ENCODE assay signal across 8 cellular contexts in the genomic region with DNA sequence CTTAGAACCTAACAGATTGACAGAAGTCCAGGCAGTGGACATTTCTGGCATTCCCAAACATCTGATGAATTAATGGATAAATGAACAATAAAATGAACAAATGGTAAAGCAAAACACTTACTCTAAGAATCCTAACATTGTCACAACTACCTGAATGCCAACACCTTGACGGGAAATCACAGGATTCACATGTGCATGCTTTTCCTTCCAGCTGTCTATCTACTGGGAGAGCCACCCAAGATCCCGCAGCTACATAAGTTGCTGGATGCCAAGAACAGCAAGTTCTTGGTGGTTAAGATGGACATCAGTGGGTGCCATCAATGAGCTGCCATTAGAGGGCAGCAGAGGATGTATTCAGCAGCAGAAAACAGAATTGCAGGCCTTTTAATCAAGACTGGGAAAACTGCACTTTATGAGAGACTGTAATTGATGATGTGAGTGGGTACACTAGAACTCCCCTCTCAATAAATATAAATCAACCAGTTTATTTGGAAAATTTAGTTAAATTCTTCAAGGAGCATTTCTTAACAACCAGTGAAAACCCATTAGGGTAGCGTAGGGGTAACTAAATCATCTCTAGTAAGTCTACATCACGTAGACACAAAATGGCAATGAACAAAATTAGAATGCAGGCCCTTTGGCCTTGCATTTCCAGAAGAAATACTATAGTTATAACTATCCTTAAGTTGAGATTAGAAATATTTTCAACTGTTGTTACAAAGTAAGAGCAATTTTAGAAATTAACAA. TPM values are rescaled to one million over a fixed set of nuclear protein-coding genes. Genes with fewer than 3 reads are reported as not detected.
A peak's percentile ranks its signal among the peaks of the same experiment; 100 is the strongest.
DNase-seq lines count a peak whose midpoint lies in the region; ATAC-seq, FAIRE-seq and TF ChIP-seq lines count a peak whose summit lies in the region.

No MANE protein-coding gene starts in this region.

- no peaks in the 10 kb centered on the region for H3K27me3 ChIP-seq in AG04450 (ENCODE audit: control insufficient read depth, insufficient read depth, low read length)
- no peaks in the 10 kb centered on the region for H3K27me3 ChIP-seq in H1 (replicated peaks in 1 of 4; ENCODE audit: control insufficient read depth in 3 of 4, extremely low read depth in 1 of 4, insufficient read depth in 3 of 4, low read length in 3 of 4)
- H3K27me3 ChIP-seq in mesenchymal stem cell (ENCODE audit: control insufficient read depth in 1 of 2, insufficient read depth in 1 of 2, low read length in 2 of 2): no peaks in the 10 kb centered on the region

- H3K4ac ChIP-seq in H1 (replicated peaks; ENCODE audit: insufficient read length, low read depth, low read length) (no peak overlapping the region), mesenchymal stem cell (ENCODE audit: low read depth in 1 of 2, low read length in 2 of 2) (no peak overlapping the region)

- H3K27ac ChIP-seq in AG04450 (ENCODE audit: low read depth, low read length) (no peak overlapping the region), H1 (ENCODE audit: low read depth, low read length) (no peak overlapping the region), mesenchymal stem cell (ENCODE audit: low read length, poor library complexity, severe bottlenecking) (no peak overlapping the region)

- H3K36me3 ChIP-seq in H1 (ENCODE audit: control insufficient read depth in 2 of 4, insufficient read depth in 4 of 4, low read length in 3 of 4) (no peaks in the 10 kb centered on the region; a peak in 1 of 8 replicates), mesenchymal stem cell (ENCODE audit: control insufficient read depth in 1 of 2, insufficient read depth in 2 of 2, low read depth in 1 of 2, low read length in 2 of 2) (no peaks in the 10 kb centered on the region)

- H3K56ac ChIP-seq in H1 (replicated peaks; ENCODE audit: insufficient read length, low read depth, low read length): no peak overlapping the region

- no peak overlapping the region for H2AK5ac ChIP-seq in H1 (ENCODE audit: low read depth, low read length)
- no peak overlapping the region for H2AK5ac ChIP-seq in mesenchymal stem cell (ENCODE audit: low read length, severe bottlenecking)

- no peak overlapping the region for H2BK5ac ChIP-seq in H1 (ENCODE audit: low read depth, low read length)
- H2BK5ac ChIP-seq in mesenchymal stem cell (ENCODE audit: low read depth, low read length, poor library complexity, severe bottlenecking): no peak overlapping the region

- ATAC-seq in GM18508 (IDR thresholded peaks at IDR 0.05; ENCODE audit: insufficient read depth, unreplicated experiment): peak; percentile 76
- peak; percentile 92 for ATAC-seq in HG03066 (IDR thresholded peaks at IDR 0.05; ENCODE audit: low read depth, unreplicated experiment)

- no peak for TF ChIP-seq POLR2A in H1 (IDR thresholded peaks at IDR 0.05; ENCODE audit: control extremely low read depth in 1 of 2, low read depth in 2 of 2, low read length in 2 of 2)

- peak; percentile 96 for TF ChIP-seq CTCF in AG04450 (IDR thresholded peaks at IDR 0.05; ENCODE audit: low read depth, low read length)
- peak; percentile 44 to 90 (median 84) for TF ChIP-seq CTCF in H1 (IDR thresholded peaks at IDR 0.05; ENCODE audit: control extremely low read depth in 1 of 3, insufficient read depth in 1 of 3, low read depth in 1 of 3, low read length in 3 of 3)

- H2BK20ac ChIP-seq in H1 (ENCODE audit: low read length): no peak overlapping the region

- H3K9me3 ChIP-seq in AG04450 (ENCODE audit: control insufficient read depth, insufficient read depth, low read length) (no peaks in the 10 kb centered on the region), H1 (ENCODE audit: insufficient read depth in 2 of 2, low read depth in 1 of 2, low read length in 1 of 2) (no peaks in the 10 kb centered on the region), mesenchymal stem cell (ENCODE audit: control insufficient read depth, low read length) (no peaks in the 10 kb centered on the region)

- 0 out of 4 replicates have a peak, but pooled peaks cover 0 to 5% of the 10 kb centered on the region in 2 experiments for H3K79me2 ChIP-seq in H1 (ENCODE audit: control insufficient read depth in 1 of 2, insufficient read depth in 2 of 2, low read length in 2 of 2)

- H3K79me1 ChIP-seq in H1 (ENCODE audit: low read depth, low read length): no peaks in the 10 kb centered on the region
- H3K79me1 ChIP-seq in mesenchymal stem cell (replicated peaks; ENCODE audit: low read length, poor library complexity, severe bottlenecking): peaks cover 10% of the 10 kb centered on the region

- H3K9ac ChIP-seq in H1 (replicated peaks in 1 of 4; ENCODE audit: extremely low read depth in 1 of 4, low read depth in 3 of 4, low read length in 3 of 4) (no peak overlapping the region), mesenchymal stem cell (ENCODE audit: low read length) (peak overlapping the region; percentile 0)

- H3K14ac ChIP-seq in H1 (ENCODE audit: insufficient read length) (no peak overlapping the region), mesenchymal stem cell (ENCODE audit: low read length in 2 of 2) (no peak overlapping the region)

- H3K18ac ChIP-seq in H1 (ENCODE audit: extremely low read depth, low read length): no peak overlapping the region
- no peak overlapping the region for H3K18ac ChIP-seq in mesenchymal stem cell (ENCODE audit: low read depth in 1 of 2, low read length in 2 of 2)

- H2BK12ac ChIP-seq in H1 (ENCODE audit: low read depth, low read length) (no peak overlapping the region), mesenchymal stem cell (ENCODE audit: low read length in 2 of 2) (no peak overlapping the region)

- H2BK120ac ChIP-seq in H1 (replicated peaks; ENCODE audit: low read depth, low read length): no peak overlapping the region
- no peak overlapping the region for H2BK120ac ChIP-seq in mesenchymal stem cell (ENCODE audit: low read depth, low read length)

- CTCF ChIA-PET in AG04450 (lab: Charles Lee): interaction anchor here (0.6 to 2.5 kb wide), 30 partner anchors 9 to 530 kb away, joined by 3 to 12 read pairs (median 4); no protein-coding TSS in a partner anchor
- CTCF ChIA-PET in H1 (lab: Charles Lee; ENCODE audit: partially characterized antibody): interaction anchor here (0.6 to 1.5 kb wide), 20 partner anchors 11 to 531 kb away, joined by 3 to 12 read pairs (median 3); no protein-coding TSS in a partner anchor

- no peak overlapping the region for H3K4me2 ChIP-seq in H1 (ENCODE audit: insufficient read depth in 1 of 2, low read depth in 2 of 2, low read length in 2 of 2)
- H3K4me2 ChIP-seq in mesenchymal stem cell (ENCODE audit: low read length, poor library complexity, severe bottlenecking): no peak overlapping the region

- H4K5ac ChIP-seq in H1 (ENCODE audit: insufficient read length, low read depth, low read length): no peak overlapping the region

- DNase-seq in AG04450 (ENCODE audit: low read depth, low spot score): peak; percentile 71
- DNase-seq in NCI-H2227 treated with DMSO at 0.1 percent for 48 hours (lab: John Stamatoyannopoulos, UW): peak; percentile 69
- DNase-seq in activated CD4-positive, alpha-beta T cell treated with anti-CD3 and anti-CD28 coated beads for 4 hours: peak; percentile 22 to 44
- DNase-seq in H1 (ENCODE audit: low read depth in 1 of 2, low spot score in 2 of 2): peak in 1 of 2 experiments; percentile 50
- peak; percentile 78 for DNase-seq in mesenchymal stem cell
- peak; percentile 2 to 15 for DNase-seq in stimulated activated CD8-positive, alpha-beta memory T cell treated with anti-CD3 and anti-CD28 coated beads, Interleukin-4, amount 100 ng/mL, for 4 hours (ENCODE audit: low read depth in 2 of 2, low spot score in 1 of 2)

- H3K4me3 ChIP-seq in AG04450 (ENCODE audit: low read depth, low read length) (no peak overlapping the region), H1 (ENCODE audit: extremely low read depth in 1 of 4, insufficient read depth in 2 of 4, low read depth in 3 of 4, low read length in 4 of 4) (no peak overlapping the region), mesenchymal stem cell (ENCODE audit: insufficient read depth in 1 of 2, low read depth in 1 of 2, low read length in 2 of 2) (no peak overlapping the region)

- H3K23ac ChIP-seq in H1 (ENCODE audit: insufficient read length): no peak overlapping the region
- no peak overlapping the region for H3K23ac ChIP-seq in mesenchymal stem cell (ENCODE audit: low read length in 2 of 2)

- H2AFZ ChIP-seq in H1 (ENCODE audit: low read length): no peak overlapping the region
- H2AFZ ChIP-seq in mesenchymal stem cell (ENCODE audit: low read depth, low read length): no peak overlapping the region

- peak; percentile 96 for FAIRE-seq in H1 (lab: Jason Lieb, UNC)

- peak; percentile 87 to 93 for TF ChIP-seq RAD21 in H1 (IDR thresholded peaks at IDR 0.05 in 1 of 2, conservative IDR thresholded peaks at IDR 0.05 in 1 of 2; ENCODE audit: low read depth in 2 of 2, low read length in 2 of 2)

- WGBS in H1 (ENCODE audit: extremely low coverage in 1 of 2, insufficient coverage in 1 of 2, insufficient read length in 1 of 2, insufficient replicate concordance in 2 of 2, low coverage in 1 of 2, low lambda C conversion rate in 2 of 2, missing lambda C conversion rate in 1 of 2), 2 experiments: 65% methylated on average over 4 of the region's 4 CpGs; no CpG with 5 or more reads in 1 of the 2 experiments
- WGBS in mesenchymal stem cell: 40% methylated on average over 3 of the region's 4 CpGs

- no peak for TF ChIP-seq EP300 in H1 (IDR thresholded peaks at IDR 0.05; ENCODE audit: borderline replicate concordance in 1 of 2, low read depth in 2 of 2, low read length in 2 of 2)

- H4K8ac ChIP-seq in H1 (ENCODE audit: extremely low read depth, insufficient read depth, low read length) (no peak overlapping the region), mesenchymal stem cell (ENCODE audit: low read length) (no peak overlapping the region)

- no peaks in the 10 kb centered on the region for H4K20me1 ChIP-seq in H1 (replicated peaks in 1 of 2; ENCODE audit: control insufficient read depth in 1 of 2, insufficient read depth in 2 of 2, low read length in 2 of 2)

- H3K4me1 ChIP-seq in H1 (replicated peaks in 1 of 4; ENCODE audit: control insufficient read depth in 3 of 4, insufficient read depth in 4 of 4, low read length in 3 of 4) (no peaks in the 10 kb centered on the region), mesenchymal stem cell (ENCODE audit: control insufficient read depth, insufficient read depth, low read depth, low read length) (no peaks in the 10 kb centered on the region)

- POLR2A ChIA-PET in AG04450 (lab: Yijun Ruan, JAX) (no interaction called here), H1 (lab: Charles Lee; ENCODE audit: partially characterized antibody) (interaction anchor here (0.6 kb wide), 1 partner anchor 78 kb away, joined by 4 read pairs; no protein-coding TSS in a partner anchor)

- H3K23me2 ChIP-seq in H1 (ENCODE audit: low read depth, low read length): no peaks in the 10 kb centered on the region

- H4K91ac ChIP-seq in H1 (replicated peaks; ENCODE audit: insufficient read length, low read length): no peak overlapping the region
- H4K91ac ChIP-seq in mesenchymal stem cell (ENCODE audit: low read length): no peak overlapping the region

- H2BK15ac ChIP-seq in H1 (ENCODE audit: low read length) (no peak overlapping the region), mesenchymal stem cell (ENCODE audit: low read depth, poor library complexity, severe bottlenecking) (no peak overlapping the region)

RNA-seq across cellular contexts. Expression of gene SESTD1, which starts 45.6 kb away (rescaled TPM):
- polyA plus RNA-seq in AG04450 (2011; rRNA removed) (21.6 and 24.3 TPM in 2 replicates), H1 (2011; rRNA removed) (3.1 and 5.2 TPM in 2 replicates)
- 18.6 and 27.0 TPM in 2 replicates for polyA minus RNA-seq in AG04450 (2011; rRNA and poly(A)+ RNA removed)
- 49.6 and 52.8 TPM in 2 replicates for total RNA-seq in H1 (2021; fragmentation: NEBNext Ultra II Directional; extraction: Animal tissue kit (Norgen Biotek cat#: 25700))
- 6.5 TPM for polyA plus RNA-seq in H1 (2011; cell fraction: cytosol; rRNA removed)
- 10.8 TPM for polyA plus RNA-seq in H1 (2011; cell fraction: nucleus; rRNA removed)
- polyA plus RNA-seq in H1 (2012, experiment 1 of 2): 20.4 to 41.0 TPM (median 27.8 TPM) in 4 replicates
- 1.1 TPM for polyA plus RNA-seq in H1 (2012, experiment 2 of 2)
- 15.4 TPM for polyA plus RNA-seq in H1 (2013, experiment 1 of 2)
- polyA plus RNA-seq in H1 (2013, experiment 2 of 2): 18.0 TPM
- 14.1 and 34.9 TPM in 2 replicates for polyA minus RNA-seq in H1 (2011; rRNA and poly(A)+ RNA removed)
- 21.2 TPM for polyA minus RNA-seq in H1 (2011; cell fraction: cytosol; rRNA and poly(A)+ RNA removed)
- polyA minus RNA-seq in H1 (2011; cell fraction: nucleus; rRNA and poly(A)+ RNA removed): 35.6 TPM
- 28.8 TPM for polyA plus RNA-seq in mesenchymal stem cell (2013, experiment 1 of 2)
- polyA plus RNA-seq in mesenchymal stem cell (2013, experiment 2 of 2): 29.6 TPM
